In genomic region chr15:91032919-91033803, GRCh38 we compare ENCODE assay signal across 8 cellular contexts. TPM values are rescaled to one million over a fixed set of nuclear protein-coding genes. Genes with fewer than 3 reads are reported as not detected.
DNase-seq lines count a peak whose midpoint lies in the region; ATAC-seq and TF ChIP-seq lines count a peak whose summit lies in the region.

No MANE protein-coding gene starts in this region.

- peak; percentile 73 for ATAC-seq in GM19351 (IDR thresholded peaks at IDR 0.05; ENCODE audit: unreplicated experiment)
- ATAC-seq in naive B cell (ENCODE audit: low read depth in 2 of 2): peak; percentile 55 to 63
- peak; percentile 95 for ATAC-seq in upper lobe of right lung

- H3K4me3 ChIP-seq in AG04449 (ENCODE audit: low read depth, low read length) (no peak overlapping the region), endodermal cell (ENCODE audit: low read length) (no peak overlapping the region), upper lobe of right lung (no peak overlapping the region)

- peaks cover 9% of the 10 kb centered on the region for H3K27me3 ChIP-seq in endodermal cell (ENCODE audit: control insufficient read depth, insufficient read depth, low read length, poor library complexity, severe bottlenecking)
- peaks cover 5% of the 10 kb centered on the region for H3K27me3 ChIP-seq in upper lobe of right lung

- intact Hi-C loops in upper lobe of right lung (cut with DNase I): no loop called here

- H3K4me1 Mint-ChIP-seq in endodermal cell (peaks cover 3% of the 10 kb centered on the region), naive B cell (peaks cover 3 to 8% (median 3%) of the 10 kb centered on the region in 3 donors)

- DNase-seq in AG04449 (ENCODE audit: low read depth, low spot score) (no peak), NCI-H2081 (lab: John Stamatoyannopoulos, UW) (peak; percentile 55 to 72), endodermal cell (peak; percentile 98), naive B cell (peak; percentile 26), upper lobe of right lung (peak; percentile 91), HCEC 1CT (no peak)
- peak; percentile 13 to 19 for DNase-seq in activated CD4-positive, alpha-beta T cell treated with anti-CD3 and anti-CD28 coated beads, Interleukin-2, amount 50 U/mL, for 24 hours (ENCODE audit: low read depth in 1 of 2, low spot score in 1 of 2)

- H3K36me3 ChIP-seq in endodermal cell (ENCODE audit: control insufficient read depth, insufficient read depth, low read length) (no peaks in the 10 kb centered on the region), upper lobe of right lung (no peaks in the 10 kb centered on the region)

- WGBS in endodermal cell (ENCODE audit: insufficient coverage in 1 of 2, insufficient read length in 1 of 2), 2 experiments: 32 to 42% methylated on average over 7 to 12 of the region's 12 CpGs

- H3K4me1 ChIP-seq in endodermal cell (ENCODE audit: control insufficient read depth, insufficient read depth, low read length): no peaks in the 10 kb centered on the region
- H3K4me1 ChIP-seq in upper lobe of right lung: no peaks in the 10 kb centered on the region

- H3K27ac ChIP-seq in endodermal cell (ENCODE audit: low read depth, low read length): no peak overlapping the region
- no peak overlapping the region for H3K27ac ChIP-seq in upper lobe of right lung

- H3K27ac Mint-ChIP-seq in endodermal cell (no peak overlapping the region), naive B cell (peak overlapping the region in 2 of 6 donors; percentile 16 to 32)

- no peak overlapping the region for H3K9ac ChIP-seq in endodermal cell (ENCODE audit: extremely low read depth, low read length, poor library complexity, severe bottlenecking)

- POLR2A ChIA-PET in AG04449 (lab: Yijun Ruan, JAX): interaction anchor here (1.2 kb wide), 1 partner anchor 11 kb away, joined by 3 read pairs; the partner anchor contains the start of gene VPS33B

- H3K36me3 Mint-ChIP-seq in endodermal cell (ENCODE audit: low read depth) (no peaks in the 10 kb centered on the region), naive B cell (no peaks in the 10 kb centered on the region)

- H3K4me3 Mint-ChIP-seq in endodermal cell: no peak overlapping the region
- no peak overlapping the region for H3K4me3 Mint-ChIP-seq in naive B cell

- H3K9me3 ChIP-seq in endodermal cell (ENCODE audit: control insufficient read depth, low read length): no peaks in the 10 kb centered on the region
- H3K9me3 ChIP-seq in upper lobe of right lung: no peaks in the 10 kb centered on the region

- CTCF ChIA-PET in AG04449 (lab: Yijun Ruan, JAX): interaction anchor here (0.9 to 2.2 kb wide), 8 partner anchors 10 to 240 kb away, joined by 3 to 14 read pairs (median 4); partner anchors contain the start of gene VPS33B

- TF ChIP-seq CTCF in AG04449 (IDR thresholded peaks at IDR 0.05; ENCODE audit: insufficient read depth, low read length, missing control alignments) (peak; percentile 68), endodermal cell (conservative IDR thresholded peaks at IDR 0.05) (peak; percentile 91), upper lobe of right lung (IDR thresholded peaks at IDR 0.05) (peak; percentile 63)

- H3K9me3 Mint-ChIP-seq in endodermal cell (no peaks in the 10 kb centered on the region), naive B cell (no peaks in the 10 kb centered on the region)

- H3K27me3 Mint-ChIP-seq in endodermal cell (ENCODE audit: insufficient read depth) (peaks cover 11% of the 10 kb centered on the region), naive B cell (peaks cover 0 to 18% (median 12%) of the 10 kb centered on the region in 3 donors)

RNA-seq across cellular contexts. Expression of gene VPS33B, which starts 10.8 kb away (rescaled TPM):
- 10 to 100 TPM; 22.4 to 25.0 TPM for total RNA-seq in endodermal cell
- 22.3 TPM for polyA plus RNA-seq in endodermal cell (2013, experiment 1 of 2)
- polyA plus RNA-seq in endodermal cell (2013, experiment 2 of 2): 16.8 TPM
- polyA plus RNA-seq in naive B cell (ENCODE audit: low read depth in 6 of 6): 1 to 10 TPM; 4.6 to 7.5 (median 6.5) TPM
- 14.3 TPM for total RNA-seq in upper lobe of right lung

RNA-seq across cellular contexts. Expression of gene PRC1, which starts 38.8 kb away (rescaled TPM):
- total RNA-seq in endodermal cell: 100 to 1,000 TPM in 1 of 2 donors, 10 to 100 TPM in 1; 67.3 to 127 TPM
- polyA plus RNA-seq in endodermal cell (2013, experiment 1 of 2): 190 TPM
- 187 TPM for polyA plus RNA-seq in endodermal cell (2013, experiment 2 of 2)
- polyA plus RNA-seq in naive B cell (ENCODE audit: low read depth in 6 of 6): 1 to 10 TPM in 5 of 6 donors, not detected in 1; 1.8 to 8.9 (median 3.9) TPM
- 4.6 TPM for total RNA-seq in upper lobe of right lung

Comparison
In these comparisons a context has a peak if more than half of its experiments do, and no peak if none do; other contexts are left out.
1. DNase-seq: peak in NCI-H2081 (2 of 2), activated CD4-positive, alpha-beta T cell treated with anti-CD3 and anti-CD28 coated beads, Interleukin-2, amount 50 U/mL, for 24 hours (2 of 2), endodermal cell (single experiment), naive B cell (single experiment) and upper lobe of right lung (single experiment); none in AG04449 (single experiment) and HCEC 1CT (single experiment).
2. RNA of gene PRC1, which starts 38.8 kb away (total RNA-seq): 67.3 to 127 TPM in endodermal cell; 4.6 TPM in upper lobe of right lung (single experiment); every median in the first group is over 10 times any median in the second.
3. Peak in every context shown above with its lines, with median percentiles within 50 percentile points of each other: CTCF ChIP-seq and ATAC-seq.